Comparison of ENCODE assay signal across 13 cellular contexts in genomic region chr10:77644557-77645243, GRCh38. TPM values are rescaled to one million over a fixed set of nuclear protein-coding genes. Genes with fewer than 3 reads are reported as not detected.
DNase-seq lines count a peak whose midpoint lies in the region; ATAC-seq, FAIRE-seq and TF ChIP-seq lines count a peak whose summit lies in the region.
"Had no signal": no experiment of that assay in that cellular context is flagged by ENCODE, and none has a peak within 500 bp of the region (broad histone marks: within the 10 kb centered on the region; RNA-seq: fewer than 3 reads in every experiment).

No MANE protein-coding gene starts in this region.

- H3K4me1 ChIP-seq in small intestine (ENCODE audit: control insufficient read depth in 2 of 2, insufficient read depth in 1 of 2, low read depth in 1 of 2, low read length in 1 of 2) (no peaks in the 10 kb centered on the region), sigmoid colon (peaks cover 0 to 22% (median 18%) of the 10 kb centered on the region in 4 donors)
- H3K4me1 ChIP-seq: HAP-1 had no signal

- no peaks in the 10 kb centered on the region for H3K36me3 ChIP-seq in small intestine (ENCODE audit: control insufficient read depth in 2 of 2, insufficient read depth in 2 of 2, low read length in 2 of 2)
- H3K36me3 ChIP-seq in sigmoid colon, result no peaks in the 10 kb centered on the region
- H3K36me3 ChIP-seq: BLaER1, HAP-1 had no signal

- H3K4me3 ChIP-seq in small intestine (ENCODE audit: low read depth in 1 of 2, low read length in 2 of 2) (no peak overlapping the region), sigmoid colon (no peak overlapping the region)
- H3K4me3 ChIP-seq: A549, BLaER1, GM12878, HAP-1 had no signal

- TF ChIP-seq POLR2A in sigmoid colon (IDR thresholded peaks at IDR 0.05), result no peak

- intact Hi-C loops in sigmoid colon (cut with DNase I), result loop anchor here (5.0 kb wide), 1 partner anchor 63 kb away; no protein-coding TSS in a partner anchor

- ATAC-seq in GM18511 (IDR thresholded peaks at IDR 0.05; ENCODE audit: unreplicated experiment), result no peak

- peaks cover 0 to 3% of the 10 kb centered on the region in 2 donors for H3K27me3 ChIP-seq in small intestine (ENCODE audit: control insufficient read depth in 2 of 2, insufficient read depth in 2 of 2, low read length in 2 of 2)
- H3K27me3 ChIP-seq in sigmoid colon, result no peaks in the 10 kb centered on the region

- no peak overlapping the region for H3K27ac ChIP-seq in small intestine (ENCODE audit: low read depth in 1 of 2, low read length in 1 of 2)
- H3K27ac ChIP-seq in sigmoid colon, result no peak overlapping the region
- H3K27ac ChIP-seq: BLaER1 had no signal

- TF ChIP-seq EP300 in sigmoid colon (IDR thresholded peaks at IDR 0.05), result no peak

- no peak for TF ChIP-seq CTCF in sigmoid colon (IDR thresholded peaks at IDR 0.05)

- H3K9me3 ChIP-seq in small intestine (ENCODE audit: control insufficient read depth, low read depth) (no peaks in the 10 kb centered on the region), sigmoid colon (no peaks in the 10 kb centered on the region)
- H3K9me3 ChIP-seq: BLaER1, HAP-1 had no signal

- FAIRE-seq in urothelium cell line (lab: Jason Lieb, UNC) (peak; percentile 42), small intestine (lab: Jason Lieb, UNC) (no peak)

- peak; percentile 59 for DNase-seq in GM03348 (ENCODE audit: low spot score)
- DNase-seq in LHCN-M2 (ENCODE audit: low read depth), result peak; percentile 32
- peak; percentile 58 for DNase-seq in fibroblast of gingiva (ENCODE audit: low read depth)
- DNase-seq in urothelium cell line (ENCODE audit: low spot score), result no peak
- no peak for DNase-seq in small intestine
- DNase-seq in sigmoid colon, result no peak
- DNase-seq: DMS 273 treated with DMSO at 0.1 percent for 48 hours had no signal

- 93 to 97% (median 95%) methylated on average over 4 of the region's 4 CpGs for WGBS in small intestine, 3 donors
- 93 to 98% methylated on average over 4 of the region's 4 CpGs for WGBS in sigmoid colon, 2 donors

RNA-seq across cellular contexts. Expression of gene KCNMA1, which starts 7.1 kb away (rescaled TPM):
- total RNA-seq in LHCN-M2 (2014; rRNA removed) (27.4 and 28.6 TPM in 2 replicates), sigmoid colon (100 to 1,000 TPM; 256 to 427 (median 312) TPM)
- 29.1 TPM for polyA plus RNA-seq in LHCN-M2 (2012)
- polyA plus RNA-seq in small intestine (1 to 10 TPM; 2.7 to 8.6 (median 6.9) TPM), sigmoid colon (10 to 100 TPM; 15.3 to 25.3 (median 16.8) TPM)
- polyA plus RNA-seq: CD8-positive, alpha-beta memory T cell had no signal

Comparison
In these comparisons a context has a peak if more than half of its experiments do, and no peak if none do; other contexts are left out.
1. DNase-seq: peak in GM03348 (single experiment), LHCN-M2 (single experiment) and fibroblast of gingiva (single experiment); none in urothelium cell line (single experiment), small intestine (single experiment) and sigmoid colon (single experiment).